Comparison of ENCODE assay signal across 12 cellular contexts in the genomic region with DNA sequence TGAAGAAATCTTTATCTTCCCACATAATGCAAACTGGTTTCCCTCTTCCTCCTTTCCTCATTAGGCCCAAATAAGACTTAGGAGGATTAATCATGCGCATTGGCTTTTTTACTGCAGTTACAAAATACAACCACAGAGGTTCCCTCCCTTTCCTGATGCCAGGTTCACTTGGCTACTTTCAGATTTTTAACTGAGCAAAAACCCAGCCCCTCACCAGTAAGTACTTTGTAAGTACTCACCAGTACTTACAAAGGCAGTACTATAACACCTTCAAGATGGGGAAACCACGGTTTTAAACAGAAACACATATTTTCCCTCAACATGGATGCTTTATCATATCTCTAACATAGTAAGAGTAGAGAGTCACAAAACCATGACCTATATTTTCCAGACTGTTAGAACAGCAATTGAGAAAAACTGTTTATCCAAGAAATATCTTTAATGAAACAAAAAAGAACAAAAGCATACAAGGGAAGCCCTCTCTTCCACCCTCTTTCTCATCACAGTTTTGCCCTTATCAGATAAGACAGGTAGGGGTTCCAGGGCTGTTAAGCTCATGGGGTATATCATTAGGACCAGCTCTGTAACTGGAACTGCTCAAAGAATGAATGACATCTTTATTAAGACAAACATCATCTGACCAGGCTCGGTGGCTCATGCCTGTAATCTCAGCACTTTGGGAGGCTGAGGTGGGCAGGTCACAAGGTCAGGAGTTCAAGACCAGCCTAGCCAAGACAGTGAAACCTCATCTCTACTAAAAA. TPM values are rescaled to one million over a fixed set of nuclear protein-coding genes. Genes with fewer than 3 reads are reported as not detected.
A peak's percentile ranks its signal among the peaks of the same experiment; 100 is the strongest.
DNase-seq lines count a peak whose midpoint lies in the region; ATAC-seq, FAIRE-seq and TF ChIP-seq lines count a peak whose summit lies in the region.
"Had no signal": no experiment of that assay in that cellular context is flagged by ENCODE, and none has a peak within 500 bp of the region (broad histone marks: within the 10 kb centered on the region; RNA-seq: fewer than 3 reads in every experiment).

No MANE protein-coding gene starts in this region.

- no peak for TF ChIP-seq RAD21 in GM12878 (IDR thresholded peaks at IDR 0.05; ENCODE audit: insufficient read depth, low read depth, low read length)

- in situ Hi-C loops in GM12878 (cut with MboI) (no loop called here), gastrocnemius medialis (cut with MboI; ENCODE audit: low sequenced_read_pairs in 4 of 4) (loop anchor here in 2 of 4 donors (25.0 kb wide), 2 partner anchors 116 to 416 kb away; no protein-coding TSS in a partner anchor)

- H3K4me1 ChIP-seq in GM12878 (ENCODE audit: control insufficient read depth, insufficient read depth, low read length), result peaks cover 36% of the 10 kb centered on the region
- H3K4me1 ChIP-seq in gastrocnemius medialis, result peaks cover 76 to 87% of the 10 kb centered on the region in 2 donors

- SMC1A ChIA-PET in GM12878 (lab: Charles Lee; ENCODE audit: uncharacterized antibody, unreplicated experiment), result interaction anchor here (0.6 to 2.7 kb wide), 5 partner anchors 10 to 206 kb away, joined by 3 to 20 read pairs (median 4); no protein-coding TSS in a partner anchor

- no TSS peak for BruUV-seq in GM12878 (replicated peaks; lab: Mats Ljungman, UMichigan)

- H2AFZ ChIP-seq in GM12878 (ENCODE audit: control insufficient read depth, low read depth, low read length), result peak overlapping the region; percentile 47

- DNase-seq in DMS79 treated with DMSO at 0.1 percent for 48 hours (lab: John Stamatoyannopoulos, UW) (peak; percentile 5), DMS79 (lab: John Stamatoyannopoulos, UW) (no peak), NOMO-1 (lab: John Stamatoyannopoulos, UW; ENCODE audit: unreplicated experiment in 2 of 2) (peak; percentile 28 to 48), GM12878 (ENCODE audit: low read depth, low spot score) (no peak), gastrocnemius medialis (no peak), NCI-H69 (lab: John Stamatoyannopoulos, UW) (no peak), LoVo (ENCODE audit: low spot score) (no peak)
- DNase-seq: activated CD8-positive, alpha-beta memory T cell treated with anti-CD3 and anti-CD28 coated beads, Interleukin-2, amount 50 U/mL, for 4 hours; H7; midbrain; stimulated activated CD4-positive, alpha-beta T cell treated with anti-CD3 and anti-CD28 coated beads, Interleukin-4, amount 100 ng/mL, for 4 hours had no signal

- peak overlapping the region; percentile 91 for H3K4me2 ChIP-seq in GM12878 (ENCODE audit: control insufficient read depth, insufficient read depth)

- no peaks in the 10 kb centered on the region; the same call in 2 of the 3 replicates for H3K9me3 ChIP-seq in GM12878 (replicated peaks; ENCODE audit: control insufficient read depth, insufficient read depth, low read length)
- no peaks in the 10 kb centered on the region for H3K9me3 ChIP-seq in gastrocnemius medialis

- peak overlapping the region; percentile 60 for H3K9ac ChIP-seq in GM12878 (ENCODE audit: control insufficient read depth, insufficient read depth, low read length)

- H3K4me3 ChIP-seq in GM12878 (peak overlapping the region; percentile 33), gastrocnemius medialis (peak overlapping the region in 1 of 4 donors; percentile 35)

- peaks cover 72% of the 10 kb centered on the region for H3K79me2 ChIP-seq in GM12878 (ENCODE audit: control insufficient read depth, insufficient read depth, low read length)

- RAD21 ChIA-PET in GM12878 (lab: Charles Lee; ENCODE audit: unreplicated experiment), result interaction anchor here (0.8 to 2.7 kb wide), 7 partner anchors 9 to 584 kb away, joined by 3 to 14 read pairs (median 4); no protein-coding TSS in a partner anchor

- ATAC-seq in GM12878, result peak; percentile 58
- ATAC-seq in gastrocnemius medialis, result no peak
- ATAC-seq in GM21381 (IDR thresholded peaks at IDR 0.05; ENCODE audit: unreplicated experiment), result no peak

- 0% methylated on average over 3 of the region's 3 CpGs for WGBS in GM12878 (ENCODE audit: insufficient coverage, insufficient replicate concordance, low lambda C conversion rate, missing lambda C conversion rate)

- no peak for TF ChIP-seq POLR2A in GM12878 (IDR thresholded peaks at IDR 0.05; ENCODE audit: low read depth, low read length)
- no peak for TF ChIP-seq POLR2A in gastrocnemius medialis (IDR thresholded peaks at IDR 0.05)

- FAIRE-seq in GM12878 (lab: Jason Lieb, UNC), result no peak

- H3K27me3 ChIP-seq in GM12878 (replicated peaks in 1 of 2; ENCODE audit: control insufficient read depth in 2 of 2, insufficient read depth in 2 of 2, low read length in 1 of 2), result no peaks in the 10 kb centered on the region
- no peaks in the 10 kb centered on the region for H3K27me3 ChIP-seq in gastrocnemius medialis

- H3K36me3 ChIP-seq in GM12878 (ENCODE audit: control insufficient read depth in 2 of 2, insufficient read depth in 2 of 2, low read length in 1 of 2) (no peaks in the 10 kb centered on the region), gastrocnemius medialis (no peaks in the 10 kb centered on the region)

- intact Hi-C loops in GM12878 (cut with micrococcal nuclease; ENCODE audit: unreplicated experiment), result no loop called here
- intact Hi-C loops in gastrocnemius medialis (cut with DNase I; ENCODE audit: low total_unique reads), result no loop called here

- POLR2A ChIA-PET in GM12878 (lab: Charles Lee), result interaction anchor here (0.6 to 1.2 kb wide), 3 partner anchors 12 to 129 kb away, joined by 3 read pairs; no protein-coding TSS in a partner anchor

- TF ChIP-seq CTCF in GM12878 (IDR thresholded peaks at IDR 0.05 in 2 of 3, conservative IDR thresholded peaks at IDR 0.05 in 1 of 3; ENCODE audit: control insufficient read depth in 2 of 3, extremely low read depth in 1 of 3, insufficient read depth in 1 of 3, low read depth in 3 of 3, low read length in 3 of 3), result no peak
- no peak for TF ChIP-seq CTCF in gastrocnemius medialis (IDR thresholded peaks at IDR 0.05 in 4 of 5, conservative IDR thresholded peaks at IDR 0.05 in 1 of 5)

- no peak for TF ChIP-seq EP300 in GM12878 (IDR thresholded peaks at IDR 0.05; ENCODE audit: borderline replicate concordance in 1 of 2, control insufficient read depth in 1 of 2, low read depth in 2 of 2, low read length in 2 of 2)

- H4K20me1 ChIP-seq in GM12878 (ENCODE audit: control insufficient read depth, insufficient read depth), result no peaks in the 10 kb centered on the region

- H3K27ac ChIP-seq in GM12878 (ENCODE audit: control insufficient read depth, insufficient read depth) (peak overlapping the region; percentile 83), gastrocnemius medialis (peak overlapping the region; percentile 8 to 56 (median 31))

- CTCF ChIA-PET in GM12878 (lab: Yijun Ruan, JAX), result interaction anchor here (0.6 to 1.7 kb wide), 7 partner anchors 9 to 585 kb away, joined by 3 to 6 read pairs (median 4); no protein-coding TSS in a partner anchor

TF ChIP-seq in GM12878, 131 proteins besides CTCF, POLR2A, EP300 and RAD21 (continues in another document):
- TF ChIP-seq NR2F1 (conservative IDR thresholded peaks at IDR 0.05), result no peak
- TF ChIP-seq, protein P1, sequence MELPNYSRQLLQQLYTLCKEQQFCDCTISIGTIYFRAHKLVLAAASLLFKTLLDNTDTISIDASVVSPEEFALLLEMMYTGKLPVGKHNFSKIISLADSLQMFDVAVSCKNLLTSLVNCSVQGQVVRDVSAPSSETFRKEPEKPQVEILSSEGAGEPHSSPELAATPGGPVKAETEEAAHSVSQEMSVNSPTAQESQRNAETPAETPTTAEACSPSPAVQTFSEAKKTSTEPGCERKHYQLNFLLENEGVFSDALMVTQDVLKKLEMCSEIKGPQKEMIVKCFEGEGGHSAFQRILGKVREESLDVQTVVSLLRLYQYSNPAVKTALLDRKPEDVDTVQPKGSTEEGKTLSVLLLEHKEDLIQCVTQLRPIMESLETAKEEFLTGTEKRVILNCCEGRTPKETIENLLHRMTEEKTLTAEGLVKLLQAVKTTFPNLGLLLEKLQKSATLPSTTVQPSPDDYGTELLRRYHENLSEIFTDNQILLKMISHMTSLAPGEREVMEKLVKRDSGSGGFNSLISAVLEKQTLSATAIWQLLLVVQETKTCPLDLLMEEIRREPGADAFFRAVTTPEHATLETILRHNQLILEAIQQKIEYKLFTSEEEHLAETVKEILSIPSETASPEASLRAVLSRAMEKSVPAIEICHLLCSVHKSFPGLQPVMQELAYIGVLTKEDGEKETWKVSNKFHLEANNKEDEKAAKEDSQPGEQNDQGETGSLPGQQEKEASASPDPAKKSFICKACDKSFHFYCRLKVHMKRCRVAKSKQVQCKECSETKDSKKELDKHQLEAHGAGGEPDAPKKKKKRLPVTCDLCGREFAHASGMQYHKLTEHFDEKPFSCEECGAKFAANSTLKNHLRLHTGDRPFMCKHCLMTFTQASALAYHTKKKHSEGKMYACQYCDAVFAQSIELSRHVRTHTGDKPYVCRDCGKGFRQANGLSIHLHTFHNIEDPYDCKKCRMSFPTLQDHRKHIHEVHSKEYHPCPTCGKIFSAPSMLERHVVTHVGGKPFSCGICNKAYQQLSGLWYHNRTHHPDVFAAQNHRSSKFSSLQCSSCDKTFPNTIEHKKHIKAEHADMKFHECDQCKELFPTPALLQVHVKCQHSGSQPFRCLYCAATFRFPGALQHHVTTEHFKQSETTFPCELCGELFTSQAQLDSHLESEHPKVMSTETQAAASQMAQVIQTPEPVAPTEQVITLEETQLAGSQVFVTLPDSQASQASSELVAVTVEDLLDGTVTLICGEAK (IDR thresholded peaks at IDR 0.05; ENCODE audit: borderline replicate concordance), result no peak
- no peak for TF ChIP-seq MEF2B (IDR thresholded peaks at IDR 0.05; ENCODE audit: partially characterized antibody, poor library complexity, severe bottlenecking)
- no peak for TF ChIP-seq HDAC2 (IDR thresholded peaks at IDR 0.05)
- no peak for TF ChIP-seq GATAD2B (conservative IDR thresholded peaks at IDR 0.05; ENCODE audit: low read depth)
- no peak for TF ChIP-seq RAD51 (IDR thresholded peaks at IDR 0.05)

RNA-seq across cellular contexts. Expression of a gene that starts 12.7 kb away (rescaled TPM):
- total RNA-seq in GM12878 (2013; cell fraction: nucleolus; rRNA removed), result 11.4 and 11.6 TPM in 2 replicates
- total RNA-seq in GM12878 (2014; rRNA removed) (0.65 and 0.96 TPM in 2 replicates), GM12878 (2014; rRNA removed; fragmentation: Illumina TruSeq; extraction: Trizol) (0.88 and 1.1 TPM in 2 replicates), GM12878 (2021) (1.6 and 2.4 TPM in 2 replicates), gastrocnemius medialis (100 to 1,000 TPM; 117 to 250 (median 159) TPM)
- 4.7 TPM for polyA plus RNA-seq in GM12878 (2011; ENCODE audit: low read depth)
- polyA plus RNA-seq in GM12878 (2011; rRNA removed) (7.0 and 8.3 TPM in 2 replicates), GM12878 (2014; fragmentation: Illumina TruSeq; extraction: Trizol) (1.4 and 1.6 TPM in 2 replicates), GM12878 (2014; fragmentation: Nextera tagmentation; extraction: Ambion mirVana) (under 1 TPM; 0.64 to 0.72 TPM), GM12878 (2014; rRNA removed) (0.70 TPM in 2 replicates), GM12878 (2016; fragmentation: Nextera tagmentation; extraction: Ambion mirVana) (under 1 TPM; 0.58 to 0.79 TPM)
- 7.5 and 8.5 TPM in 2 replicates for polyA plus RNA-seq in GM12878 (2011; cell fraction: cytosol; rRNA removed)
- 6.3 and 8.8 TPM in 2 replicates for polyA plus RNA-seq in GM12878 (2011; cell fraction: nucleus; rRNA removed)
- polyA plus RNA-seq in GM12878 (2012), result 5.2 and 6.1 TPM in 2 replicates
- 20.9 and 28.1 TPM in 2 replicates for polyA minus RNA-seq in GM12878 (2011; rRNA and poly(A)+ RNA removed)
- polyA minus RNA-seq in GM12878 (2011; cell fraction: cytosol; rRNA and poly(A)+ RNA removed), result 11.6 and 15.6 TPM in 2 replicates
- polyA minus RNA-seq in GM12878 (2011; cell fraction: nucleus; rRNA and poly(A)+ RNA removed), result 9.1 and 21.0 TPM in 2 replicates

Comparison
In these comparisons a context has a peak if more than half of its experiments do, and no peak if none do; other contexts are left out.
1. DNase-seq: peak in DMS79 treated with DMSO at 0.1 percent for 48 hours (single experiment) and NOMO-1 (2 of 2); none in DMS79 (single experiment), GM12878 (single experiment), gastrocnemius medialis (0 of 2), NCI-H69 (single experiment) and LoVo (single experiment).
2. RNA of a gene that starts 12.7 kb away (total RNA-seq): 117 to 250 TPM in gastrocnemius medialis; 0.65 to 11.6 TPM in GM12878; every median in the first group is over 4 times any median in the second.